In genomic region chr9:12163775-12164458, GRCh38 we compare ENCODE assay signal across 7 cellular contexts.
"Had no signal": no experiment of that assay in that cellular context is flagged by ENCODE, and none has a peak within 500 bp of the region (broad histone marks: within the 10 kb centered on the region; RNA-seq: fewer than 3 reads in every experiment).

No MANE protein-coding gene starts in this region.

- H3K4me1 ChIP-seq: HAP-1 had no signal

- H3K36me3 ChIP-seq: HAP-1 had no signal

- H3K9ac ChIP-seq: GM23248 had no signal

- FAIRE-seq: HTR-8/SVneo had no signal

- H2AFZ ChIP-seq: GM23248 had no signal

- H3K27ac ChIP-seq: GM23248 had no signal

- DNase-seq: GM23248, GOT3, H7, KBM-7 had no signal

- H3K4me3 ChIP-seq: GM23248, HAP-1 had no signal

- H3K9me3 ChIP-seq: HAP-1 had no signal

- ATAC-seq: HCT116 had no signal
